In the genomic region with DNA sequence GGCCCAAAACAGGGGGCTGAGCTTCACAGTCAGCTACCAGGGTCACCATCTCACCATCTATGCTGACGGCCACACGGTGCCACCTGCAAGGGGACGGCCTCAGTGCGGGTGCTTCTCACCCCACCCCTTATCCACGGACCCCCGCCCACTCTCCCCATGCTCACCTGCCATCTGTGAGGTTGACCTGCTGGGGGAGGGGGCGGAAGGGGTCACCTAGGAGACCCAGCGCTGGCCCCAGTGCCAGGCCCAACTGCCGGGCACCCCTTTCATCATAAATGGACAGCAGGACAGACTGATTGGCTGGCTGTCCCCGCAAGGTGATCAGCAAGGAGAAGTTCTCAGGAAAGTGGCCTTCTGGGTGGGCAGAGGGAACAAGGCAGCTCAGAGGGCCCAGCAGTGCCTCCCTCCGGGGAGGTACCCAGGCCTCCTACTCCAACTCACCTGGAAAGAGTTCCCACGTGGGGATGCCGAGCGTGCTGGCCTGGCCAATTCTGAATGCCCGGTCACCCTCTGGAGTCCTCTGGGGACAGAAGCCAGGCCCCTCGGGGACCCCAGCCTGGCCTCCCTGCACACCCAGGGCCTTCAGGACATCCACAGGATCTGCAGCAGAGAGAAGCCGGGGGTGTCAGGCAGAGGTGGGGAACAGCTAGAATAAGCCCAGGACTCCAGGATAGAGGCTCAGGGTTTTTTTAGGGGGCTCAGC, we compare ENCODE assay signal across 18 cellular contexts. TPM values are rescaled to one million over a fixed set of nuclear protein-coding genes. Genes with fewer than 3 reads are reported as not detected.
DNase-seq lines count a peak whose midpoint lies in the region; TF ChIP-seq lines count a peak whose summit lies in the region.
"Had no signal": no experiment of that assay in that cellular context is flagged by ENCODE, and none has a peak within 500 bp of the region (broad histone marks: within the 10 kb centered on the region; RNA-seq: fewer than 3 reads in every experiment).

No MANE protein-coding gene starts in this region.

- no peak overlapping the region for H3K14ac ChIP-seq in mesenchymal stem cell (ENCODE audit: low read length in 2 of 2)

- no peak overlapping the region for H2BK12ac ChIP-seq in mesenchymal stem cell (ENCODE audit: low read length in 2 of 2)

- H3K4me3 ChIP-seq in mesenchymal stem cell (ENCODE audit: insufficient read depth in 1 of 2, low read depth in 1 of 2, low read length in 2 of 2) (no peak overlapping the region), testis (no peak overlapping the region)
- H3K4me3 ChIP-seq: GM23338 had no signal

- H3K4me1 ChIP-seq in mesenchymal stem cell (ENCODE audit: control insufficient read depth, insufficient read depth, low read depth, low read length) (peaks cover 24% of the 10 kb centered on the region), testis (peaks cover 44% of the 10 kb centered on the region)

- POLR2A ChIA-PET in activated CD4-positive, alpha-beta memory T cell treated with anti-CD3 and anti-CD28 coated beads for 36 hours (lab: Charles Lee) = interaction anchor here (1.5 kb wide), 1 partner anchor 98 kb away, joined by 6 read pairs; no protein-coding TSS in a partner anchor
- POLR2A ChIA-PET in activated CD4-positive, alpha-beta memory T cell treated with anti-CD3 and anti-CD28 coated beads, Interleukin-2, amount 10 ng/mL, durations not matched to agents 7 days and 5 days (lab: Charles Lee) = no interaction called here

- H2AFZ ChIP-seq in mesenchymal stem cell (ENCODE audit: low read depth, low read length) = no peak overlapping the region
- H2AFZ ChIP-seq: GM23338, parathyroid adenoma had no signal

- H3K9me3 Mint-ChIP-seq in activated CD4-positive, alpha-beta memory T cell treated with anti-CD3 and anti-CD28 coated beads for 36 hours = no peaks in the 10 kb centered on the region
- no peaks in the 10 kb centered on the region for H3K9me3 Mint-ChIP-seq in activated CD4-positive, alpha-beta memory T cell treated with anti-CD3 and anti-CD28 coated beads, Interleukin-2, amount 10 ng/mL, durations not matched to agents 7 days and 5 days
- H3K9me3 Mint-ChIP-seq: dendritic cell treated with granulocyte-macrophage colony-stimulating factor and Interleukin-4, amounts not matched to agents 40 ng/mL and 50 ng/mL, for 4 days; GM23338; WTC11 had no signal

- no peak overlapping the region for H3K23ac ChIP-seq in mesenchymal stem cell (ENCODE audit: low read length in 2 of 2)

- no peaks in the 10 kb centered on the region for H3K9me3 ChIP-seq in mesenchymal stem cell (ENCODE audit: control insufficient read depth, low read length)
- H3K9me3 ChIP-seq in testis = no peaks in the 10 kb centered on the region

- H4K91ac ChIP-seq in mesenchymal stem cell (ENCODE audit: low read length) = no peak overlapping the region

- TF ChIP-seq POLR2A in testis (IDR thresholded peaks at IDR 0.05) = no peak

- H3K9ac ChIP-seq in mesenchymal stem cell (ENCODE audit: low read length) = no peak overlapping the region
- H3K9ac ChIP-seq: parathyroid adenoma had no signal

- WGBS in mesenchymal stem cell = 93% methylated on average over 12 of the region's 17 CpGs
- WGBS in testis, 2 donors = 71 to 76% methylated on average over 9 to 17 of the region's 17 CpGs

- CTCF ChIA-PET in activated CD4-positive, alpha-beta memory T cell treated with anti-CD3 and anti-CD28 coated beads for 36 hours (lab: Charles Lee) = interaction anchor here (2.3 kb wide), 1 partner anchor 22 kb away, joined by 9 read pairs; no protein-coding TSS in a partner anchor
- CTCF ChIA-PET in activated CD4-positive, alpha-beta memory T cell treated with anti-CD3 and anti-CD28 coated beads, Interleukin-2, amount 10 ng/mL, durations not matched to agents 7 days and 5 days (lab: Charles Lee) = interaction anchor here (0.6 to 1.0 kb wide), 3 partner anchors 16 to 94 kb away, joined by 3 read pairs; no protein-coding TSS in a partner anchor

- no peak for DNase-seq in activated CD4-positive, alpha-beta memory T cell treated with anti-CD3 and anti-CD28 coated beads for 36 hours
- no peak for DNase-seq in activated CD4-positive, alpha-beta memory T cell treated with anti-CD3 and anti-CD28 coated beads, Interleukin-2, amount 10 ng/mL, durations not matched to agents 7 days and 5 days
- no peak for DNase-seq in mesenchymal stem cell
- DNase-seq in testis = no peak
- no peak for DNase-seq in NCI-H82 treated with DMSO at 0.1 percent for 48 hours (lab: John Stamatoyannopoulos, UW; ENCODE audit: unreplicated experiment)
- no peak for DNase-seq in GF-D8 (lab: John Stamatoyannopoulos, UW)
- no peak for DNase-seq in NCI-H2107 treated with DMSO at 0.1 percent for 48 hours (lab: John Stamatoyannopoulos, UW; ENCODE audit: unreplicated experiment)
- DNase-seq: 8988T, amniotic stem cell, NCI-H1092 treated with DMSO at 0.1 percent for 48 hours, NCI-H226, OCI-M1 had no signal

- H2BK120ac ChIP-seq in mesenchymal stem cell (ENCODE audit: low read depth, low read length) = no peak overlapping the region

- peaks cover 28% of the 10 kb centered on the region for H3K4me1 Mint-ChIP-seq in activated CD4-positive, alpha-beta memory T cell treated with anti-CD3 and anti-CD28 coated beads for 36 hours (ENCODE audit: low read depth)
- peaks cover 32% of the 10 kb centered on the region for H3K4me1 Mint-ChIP-seq in activated CD4-positive, alpha-beta memory T cell treated with anti-CD3 and anti-CD28 coated beads, Interleukin-2, amount 10 ng/mL, durations not matched to agents 7 days and 5 days

- intact Hi-C loops in activated CD4-positive, alpha-beta memory T cell treated with anti-CD3 and anti-CD28 coated beads for 36 hours (cut with micrococcal nuclease) = no loop called here
- intact Hi-C loops in testis (cut with DNase I; ENCODE audit: low total_unique reads) = loop anchor here (10.0 kb wide), 1 partner anchor 71 kb away; a partner anchor contains a TSS

- no peak overlapping the region for H2AK5ac ChIP-seq in mesenchymal stem cell (ENCODE audit: low read length, severe bottlenecking)

- H3K4me2 ChIP-seq in mesenchymal stem cell (ENCODE audit: low read length, poor library complexity, severe bottlenecking) = no peak overlapping the region
- H3K4me2 ChIP-seq: GM23338 had no signal

- H2BK5ac ChIP-seq in mesenchymal stem cell (ENCODE audit: low read depth, low read length, poor library complexity, severe bottlenecking) = no peak overlapping the region

- H3K27ac ChIP-seq in angular gyrus (ENCODE audit: low read depth, low read length) (peak overlapping the region; percentile 12), mesenchymal stem cell (ENCODE audit: low read length, poor library complexity, severe bottlenecking) (no peak overlapping the region), testis (peak overlapping the region; percentile 50 to 59)

- no peak overlapping the region for H3K18ac ChIP-seq in mesenchymal stem cell (ENCODE audit: low read depth in 1 of 2, low read length in 2 of 2)

- H3K27me3 Mint-ChIP-seq in activated CD4-positive, alpha-beta memory T cell treated with anti-CD3 and anti-CD28 coated beads for 36 hours = peaks cover 46% of the 10 kb centered on the region
- H3K27me3 Mint-ChIP-seq in activated CD4-positive, alpha-beta memory T cell treated with anti-CD3 and anti-CD28 coated beads, Interleukin-2, amount 10 ng/mL, durations not matched to agents 7 days and 5 days = peaks cover 31% of the 10 kb centered on the region

- no peaks in the 10 kb centered on the region for H3K36me3 Mint-ChIP-seq in activated CD4-positive, alpha-beta memory T cell treated with anti-CD3 and anti-CD28 coated beads for 36 hours
- H3K36me3 Mint-ChIP-seq in activated CD4-positive, alpha-beta memory T cell treated with anti-CD3 and anti-CD28 coated beads, Interleukin-2, amount 10 ng/mL, durations not matched to agents 7 days and 5 days (ENCODE audit: low read depth) = no peaks in the 10 kb centered on the region
- H3K36me3 Mint-ChIP-seq: WTC11 had no signal

- H3K4me3 Mint-ChIP-seq in activated CD4-positive, alpha-beta memory T cell treated with anti-CD3 and anti-CD28 coated beads for 36 hours = no peak overlapping the region
- H3K4me3 Mint-ChIP-seq in activated CD4-positive, alpha-beta memory T cell treated with anti-CD3 and anti-CD28 coated beads, Interleukin-2, amount 10 ng/mL, durations not matched to agents 7 days and 5 days = no peak overlapping the region
- H3K4me3 Mint-ChIP-seq: dendritic cell treated with granulocyte-macrophage colony-stimulating factor and Interleukin-4, amounts not matched to agents 40 ng/mL and 50 ng/mL, for 4 days; GM23338; WTC11 had no signal

- no peaks in the 10 kb centered on the region for H3K79me1 ChIP-seq in mesenchymal stem cell (replicated peaks; ENCODE audit: low read length, poor library complexity, severe bottlenecking)

- peak overlapping the region; percentile 19 for H2BK15ac ChIP-seq in mesenchymal stem cell (ENCODE audit: low read depth, poor library complexity, severe bottlenecking)

- peak overlapping the region; percentile 49 for H3K27ac Mint-ChIP-seq in activated CD4-positive, alpha-beta memory T cell treated with anti-CD3 and anti-CD28 coated beads for 36 hours
- H3K27ac Mint-ChIP-seq in activated CD4-positive, alpha-beta memory T cell treated with anti-CD3 and anti-CD28 coated beads, Interleukin-2, amount 10 ng/mL, durations not matched to agents 7 days and 5 days = no peak overlapping the region
- H3K27ac Mint-ChIP-seq: dendritic cell treated with granulocyte-macrophage colony-stimulating factor and Interleukin-4, amounts not matched to agents 40 ng/mL and 50 ng/mL, for 4 days; GM23338; WTC11 had no signal

- no peak for TF ChIP-seq CTCF in testis (IDR thresholded peaks at IDR 0.05)

- H3K36me3 ChIP-seq in mesenchymal stem cell (ENCODE audit: control insufficient read depth in 1 of 2, insufficient read depth in 2 of 2, low read depth in 1 of 2, low read length in 2 of 2) = peaks cover 0 to 26% of the 10 kb centered on the region in 2 experiments
- no peaks in the 10 kb centered on the region for H3K36me3 ChIP-seq in testis (ENCODE audit: low read depth, missing control alignments)

- H4K8ac ChIP-seq in mesenchymal stem cell (ENCODE audit: low read length) = peak overlapping the region; percentile 23

- H3K27me3 ChIP-seq in mesenchymal stem cell (ENCODE audit: control insufficient read depth in 1 of 2, insufficient read depth in 1 of 2, low read length in 2 of 2) (peaks cover 0 to 23% of the 10 kb centered on the region in 2 experiments), testis (no peaks in the 10 kb centered on the region)

- H3K4ac ChIP-seq in mesenchymal stem cell (ENCODE audit: low read depth in 1 of 2, low read length in 2 of 2) = no peak overlapping the region

RNA-seq across cellular contexts. Expression of a gene that starts 4.5 kb away (rescaled TPM):
- 1 to 10 TPM; 2.8 to 2.9 TPM for total RNA-seq in activated CD4-positive, alpha-beta memory T cell treated with anti-CD3 and anti-CD28 coated beads for 36 hours
- 1 to 10 TPM; 1.1 TPM for total RNA-seq in activated CD4-positive, alpha-beta memory T cell treated with anti-CD3 and anti-CD28 coated beads, Interleukin-2, amount 10 ng/mL, durations not matched to agents 7 days and 5 days
- polyA plus RNA-seq in mesenchymal stem cell (2013, experiment 1 of 2) = 4.7 TPM
- 4.2 TPM for polyA plus RNA-seq in mesenchymal stem cell (2013, experiment 2 of 2)
- total RNA-seq in testis = 1 to 10 TPM; 5.5 to 7.0 TPM
- polyA plus RNA-seq in testis (ENCODE audit: insufficient read depth, low read depth, low replicate concordance) = 7.6 TPM
- polyA plus RNA-seq: HepG2 had no signal

RNA-seq across cellular contexts. Expression of a gene that starts 7.5 kb away (rescaled TPM):
- total RNA-seq in activated CD4-positive, alpha-beta memory T cell treated with anti-CD3 and anti-CD28 coated beads for 36 hours = not detected
- total RNA-seq in activated CD4-positive, alpha-beta memory T cell treated with anti-CD3 and anti-CD28 coated beads, Interleukin-2, amount 10 ng/mL, durations not matched to agents 7 days and 5 days = not detected
- not detected for polyA plus RNA-seq in mesenchymal stem cell (2013, experiment 1 of 2)
- not detected for polyA plus RNA-seq in mesenchymal stem cell (2013, experiment 2 of 2)
- total RNA-seq in testis = 1 to 10 TPM in 1 of 2 donors, not detected in 1; 1.7 TPM
- 3.7 TPM for polyA plus RNA-seq in testis (ENCODE audit: insufficient read depth, low read depth, low replicate concordance)
- total RNA-seq: GM23338, HepG2, WTC11 had no signal
- polyA plus RNA-seq: GM23338, HepG2 had no signal
